10 cellular contexts compared by ENCODE assay signal in the genomic region with DNA sequence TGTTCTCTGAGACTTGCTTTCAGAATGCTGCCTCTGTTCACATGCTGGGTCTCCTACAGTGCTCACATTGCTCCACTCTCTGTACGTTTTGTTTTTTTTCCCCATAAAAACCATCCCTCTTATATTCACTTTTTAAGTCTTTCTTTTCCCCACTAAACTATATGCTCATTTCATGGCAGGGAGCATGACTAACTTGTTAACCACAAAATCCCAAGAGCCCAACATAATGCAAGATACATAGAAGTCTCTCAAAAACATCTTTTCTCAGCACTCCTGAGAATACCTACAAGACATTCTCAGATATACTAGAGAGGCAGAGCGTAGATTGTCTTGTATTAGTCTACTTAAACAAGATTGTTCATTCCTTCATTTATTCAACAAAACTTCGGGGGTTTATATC.
DNase-seq lines count a peak whose midpoint lies in the region; ATAC-seq and TF ChIP-seq lines count a peak whose summit lies in the region.
"Had no signal": no experiment of that assay in that cellular context is flagged by ENCODE, and none has a peak within 500 bp of the region (broad histone marks: within the 10 kb centered on the region; RNA-seq: fewer than 3 reads in every experiment).

No MANE protein-coding gene starts in this region.

- TF ChIP-seq EP300 in upper lobe of left lung (IDR thresholded peaks at IDR 0.05): no peak

- H3K4me1 Mint-ChIP-seq in Calu3 (ENCODE audit: low read depth, unreplicated experiment): peaks cover 37% of the 10 kb centered on the region

- H3K9me3 ChIP-seq in uterus: no peaks in the 10 kb centered on the region
- H3K9me3 ChIP-seq in upper lobe of left lung: no peaks in the 10 kb centered on the region
- H3K9me3 ChIP-seq: Caco-2 had no signal

- H3K36me3 Mint-ChIP-seq in Calu3 (ENCODE audit: insufficient read depth, unreplicated experiment): no peaks in the 10 kb centered on the region

- H3K4me3 Mint-ChIP-seq in Calu3 (ENCODE audit: low read depth, unreplicated experiment): no peak overlapping the region

- no peak for TF ChIP-seq POLR2A in uterus (IDR thresholded peaks at IDR 0.05)
- TF ChIP-seq POLR2A in upper lobe of left lung (IDR thresholded peaks at IDR 0.05): no peak

- ATAC-seq in GM21526 (IDR thresholded peaks at IDR 0.05; ENCODE audit: low FRiP score, unreplicated experiment): peak; percentile 7
- no peak for ATAC-seq in upper lobe of left lung (ENCODE audit: low FRiP score in 2 of 2)

- DNase-seq in Calu3 (no peak), HT1080 (ENCODE audit: low read depth) (peak; percentile 23), fibroblast of mammary gland (ENCODE audit: low read depth) (peak; percentile 78), uterus (no peak), NAMALWA (ENCODE audit: low spot score) (no peak), upper lobe of left lung (no peak), islet precursor cell (no peak)
- DNase-seq: Caco-2, NCI-H524 had no signal

- peak overlapping the region in 1 of 2 donors; percentile 25 for H3K27ac ChIP-seq in uterus
- no peak overlapping the region for H3K27ac ChIP-seq in upper lobe of left lung

- no peaks in the 10 kb centered on the region for H3K27me3 Mint-ChIP-seq in Calu3 (ENCODE audit: unreplicated experiment)

- H3K9me3 Mint-ChIP-seq in Calu3 (ENCODE audit: low read depth, unreplicated experiment): no peaks in the 10 kb centered on the region

- CTCF ChIA-PET in Calu3 (lab: Charles Lee): interaction anchor here (1.1 to 2.7 kb wide), 2 partner anchors 11 to 564 kb away, joined by 5 to 18 read pairs; no protein-coding TSS in a partner anchor

- no peaks in the 10 kb centered on the region for H3K36me3 ChIP-seq in uterus
- no peaks in the 10 kb centered on the region for H3K36me3 ChIP-seq in upper lobe of left lung

- TF ChIP-seq CTCF in Calu3 (IDR thresholded peaks at IDR 0.05; ENCODE audit: unreplicated experiment) (no peak), fibroblast of mammary gland (conservative IDR thresholded peaks at IDR 0.05; ENCODE audit: control insufficient read depth, insufficient read depth, low read depth, low read length) (no peak), uterus (IDR thresholded peaks at IDR 0.05) (no peak), upper lobe of left lung (IDR thresholded peaks at IDR 0.05) (no peak)

- intact Hi-C loops in Calu3 (cut with micrococcal nuclease; ENCODE audit: unreplicated experiment) (no loop called here), uterus (cut with DNase I; ENCODE audit: low total_unique reads) (no loop called here)

- H3K27me3 ChIP-seq in uterus (no peaks in the 10 kb centered on the region), upper lobe of left lung (no peaks in the 10 kb centered on the region)

- no TSS peak for BruUV-seq in Calu3 (replicated peaks; lab: Mats Ljungman, UMichigan)

- no peaks in the 10 kb centered on the region for H3K4me1 ChIP-seq in uterus
- peaks cover 0 to 3% (median 0%) of the 10 kb centered on the region in 4 donors for H3K4me1 ChIP-seq in upper lobe of left lung
- H3K4me1 ChIP-seq: Caco-2 had no signal

- H3K4me3 ChIP-seq in fibroblast of mammary gland (ENCODE audit: control insufficient read depth, low read depth, low read length): no peak overlapping the region
- no peak overlapping the region for H3K4me3 ChIP-seq in uterus
- no peak overlapping the region for H3K4me3 ChIP-seq in upper lobe of left lung

- 73 to 76% methylated on average over 3 of the region's 3 CpGs for WGBS in upper lobe of left lung, 2 donors

- H3K27ac Mint-ChIP-seq in Calu3 (ENCODE audit: unreplicated experiment): peak overlapping the region; percentile 75

Comparison
In these comparisons a context has a peak if more than half of its experiments do, and no peak if none do; other contexts are left out.
1. DNase-seq: peak in HT1080 (single experiment) and fibroblast of mammary gland (single experiment); none in Calu3 (single experiment), uterus (0 of 2), NAMALWA (single experiment), upper lobe of left lung (0 of 2) and islet precursor cell (single experiment).